1 cellular context compared by ENCODE assay signal in the genomic region with DNA sequence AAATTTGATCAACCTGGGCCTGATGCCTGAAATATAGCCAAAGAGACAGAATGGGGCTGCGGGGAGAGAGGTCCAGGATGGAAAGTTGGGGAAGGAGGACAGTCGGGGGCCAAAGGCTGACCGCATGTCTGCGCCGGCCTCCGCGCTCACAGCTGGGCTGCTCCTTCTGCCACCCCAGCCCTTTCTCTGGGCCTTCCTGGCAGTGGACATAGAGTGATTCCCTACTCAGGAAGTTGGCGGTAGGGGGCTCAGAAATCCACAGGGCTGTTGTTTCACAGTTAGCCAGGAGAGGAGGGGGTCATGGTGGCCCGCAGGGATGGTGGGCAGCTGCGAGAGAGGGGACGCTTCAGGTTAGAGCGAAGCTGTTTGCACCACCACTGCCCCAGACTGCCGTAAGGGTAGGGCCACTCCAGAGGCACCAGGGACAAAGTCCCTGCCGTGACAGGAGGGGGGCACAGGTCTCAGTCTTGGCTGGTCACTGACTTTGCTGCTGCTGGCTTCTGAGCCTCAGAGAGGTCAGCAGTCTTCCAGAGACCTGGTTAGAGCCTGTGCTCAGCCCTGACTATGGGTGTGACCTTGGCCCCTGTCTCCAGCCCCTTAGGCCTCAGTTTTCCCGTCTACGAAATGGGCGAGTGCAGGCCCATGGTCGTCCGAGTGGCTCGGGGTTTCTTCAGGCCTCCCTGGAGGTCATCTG.
TF ChIP-seq lines count a peak whose summit lies in the region.

No MANE protein-coding gene starts in this region.

TF ChIP-seq in K562, 482 proteins besides CTCF, POLR2A, EP300 and RAD21:
- TF ChIP-seq FOXJ3 (CRISPR knock-in tag; IDR thresholded peaks at IDR 0.05) (no peak), ZNF174 (CRISPR knock-in tag; IDR thresholded peaks at IDR 0.05) (no peak), ESRRA (IDR thresholded peaks at IDR 0.05; ENCODE audit: borderline replicate concordance, low read depth) (peak; percentile 49; the same call in 1 of the 2 replicates), THRAP3 (IDR thresholded peaks at IDR 0.05; ENCODE audit: borderline replicate concordance) (no peak), BCOR (IDR thresholded peaks at IDR 0.05) (peak; percentile 68; the same call in 1 of the 2 replicates), ZNF444 (CRISPR knock-in tag; IDR thresholded peaks at IDR 0.05) (no peak), RBM25 (IDR thresholded peaks at IDR 0.05; ENCODE audit: low read depth, low read length, severe bottlenecking) (peak; percentile 73), KDM1A (IDR thresholded peaks at IDR 0.05) (peak in 1 of 2 experiments; percentile 33; a peak in 1 of 4 replicates)
- TF ChIP-seq, protein P1, sequence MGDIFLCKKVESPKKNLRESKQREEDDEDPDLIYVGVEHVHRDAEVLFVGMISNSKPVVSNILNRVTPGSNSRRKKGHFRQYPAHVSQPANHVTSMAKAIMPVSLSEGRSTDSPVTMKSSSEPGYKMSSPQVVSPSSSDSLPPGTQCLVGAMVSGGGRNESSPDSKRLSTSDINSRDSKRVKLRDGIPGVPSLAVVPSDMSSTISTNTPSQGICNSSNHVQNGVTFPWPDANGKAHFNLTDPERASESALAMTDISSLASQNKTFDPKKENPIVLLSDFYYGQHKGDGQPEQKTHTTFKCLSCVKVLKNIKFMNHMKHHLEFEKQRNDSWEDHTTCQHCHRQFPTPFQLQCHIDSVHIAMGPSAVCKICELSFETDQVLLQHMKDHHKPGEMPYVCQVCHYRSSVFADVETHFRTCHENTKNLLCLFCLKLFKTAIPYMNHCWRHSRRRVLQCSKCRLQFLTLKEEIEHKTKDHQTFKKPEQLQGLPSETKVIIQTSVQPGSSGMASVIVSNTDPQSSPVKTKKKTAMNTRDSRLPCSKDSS (IDR thresholded peaks at IDR 0.05; ENCODE audit: low read depth, partially characterized antibody), result no peak
- TF ChIP-seq, protein P2, sequence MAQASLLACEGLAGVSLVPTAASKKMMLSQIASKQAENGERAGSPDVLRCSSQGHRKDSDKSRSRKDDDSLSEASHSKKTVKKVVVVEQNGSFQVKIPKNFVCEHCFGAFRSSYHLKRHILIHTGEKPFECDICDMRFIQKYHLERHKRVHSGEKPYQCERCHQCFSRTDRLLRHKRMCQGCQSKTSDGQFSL (CRISPR knock-in tag; IDR thresholded peaks at IDR 0.05), result no peak
- TF ChIP-seq, protein P2 (tag; IDR thresholded peaks at IDR 0.05), result no peak
